Comparison of ENCODE assay signal across 38 cellular contexts in the genomic region with DNA sequence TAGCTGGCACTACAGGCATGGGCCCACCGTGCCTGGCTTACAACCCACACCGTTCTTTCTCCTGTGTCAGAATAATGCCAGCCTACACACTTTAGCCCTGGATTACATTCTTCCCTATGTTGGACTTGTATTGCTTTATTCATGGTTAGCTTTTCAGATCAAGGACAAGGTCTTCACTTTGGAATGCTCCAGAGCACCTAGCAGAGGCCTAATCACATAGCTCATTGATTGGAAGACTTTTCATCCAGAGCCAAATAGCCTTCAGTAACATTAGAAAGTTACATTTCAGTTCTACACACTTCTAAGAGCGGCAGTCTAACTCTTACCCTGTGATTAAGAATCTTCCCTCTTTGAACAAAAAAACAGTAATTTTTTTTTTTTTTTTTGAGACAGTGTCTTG.
"Had no signal": no experiment of that assay in that cellular context is flagged by ENCODE, and none has a peak within 500 bp of the region (broad histone marks: within the 10 kb centered on the region; RNA-seq: fewer than 3 reads in every experiment).

No MANE protein-coding gene starts in this region.

- H3K9me3 ChIP-seq: adrenal gland, ascending aorta, breast epithelium had no signal

- H3K4me3 Mint-ChIP-seq: activated naive CD4-positive, alpha-beta T cell treated with anti-CD3 and anti-CD28 coated beads for 36 hours; activated naive CD4-positive, alpha-beta T cell treated with anti-CD3 and anti-CD28 coated beads, Interleukin-2, amount 10 ng/mL, durations not matched to agents 7 days and 5 days; activated naive CD4-positive, alpha-beta T cell treated with anti-CD3 and anti-CD28 coated beads, Interleukin-2, amount 50 U/mL, for 24 hours; activated naive CD8-positive, alpha-beta T cell; activated naive CD8-positive, alpha-beta T cell treated with anti-CD3 and anti-CD28 coated beads, Interleukin-2, amount 10 ng/mL, durations not matched to agents 7 days and 5 days; activated T-cell treated with anti-CD3 and anti-CD28 coated beads, Interleukin-2, amount 50 U/mL, for 24 hours; activated T-cell treated with anti-CD3 and anti-CD28 coated beads, Interleukin-2, amount 50 U/mL, for 4 hours; activated T-cell treated with anti-CD3 and anti-CD28 coated beads, Interleukin-2, amount 50 U/mL, for 72 hours; activated T-helper 1 cell treated with anti-CD3 and anti-CD28 coated beads, Interleukin-12 subunit alpha, Interleukin-12 subunit beta, Interleukin-2, Interleukin-4 antibody, amounts not matched to agents 30 ng/mL and 10 ng/mL and 1 ng/mL, durations not matched to agents 14 hours and 24 hours and 36 hours; activated T-helper 17 cell treated with anti-CD3 and anti-CD28 coated beads, Interleukin-2, amount 50 U/mL, for 72 hours; brain; central memory CD8-positive, alpha-beta T cell had no signal

- H3K4me3 ChIP-seq: adrenal gland, ascending aorta, breast epithelium, cardiac muscle cell had no signal

- H3K9me3 Mint-ChIP-seq: activated naive CD4-positive, alpha-beta T cell treated with anti-CD3 and anti-CD28 coated beads for 36 hours; activated naive CD4-positive, alpha-beta T cell treated with anti-CD3 and anti-CD28 coated beads, Interleukin-2, amount 10 ng/mL, durations not matched to agents 7 days and 5 days; activated naive CD4-positive, alpha-beta T cell treated with anti-CD3 and anti-CD28 coated beads, Interleukin-2, amount 50 U/mL, for 24 hours; activated naive CD4-positive, alpha-beta T cell treated with anti-CD3 and anti-CD28 coated beads, Interleukin-2, amount 50 U/mL, for 72 hours; activated naive CD8-positive, alpha-beta T cell treated with anti-CD3 and anti-CD28 coated beads, Interleukin-2, amount 10 ng/mL, durations not matched to agents 7 days and 5 days; activated T-cell treated with anti-CD3 and anti-CD28 coated beads, Interleukin-2, amount 50 U/mL, for 24 hours; activated T-cell treated with anti-CD3 and anti-CD28 coated beads, Interleukin-2, amount 50 U/mL, for 4 hours; activated T-cell treated with anti-CD3 and anti-CD28 coated beads, Interleukin-2, amount 50 U/mL, for 72 hours; activated T-helper 1 cell treated with anti-CD3 and anti-CD28 coated beads, Interleukin-12 subunit alpha, Interleukin-12 subunit beta, Interleukin-2, Interleukin-4 antibody, amounts not matched to agents 30 ng/mL and 10 ng/mL and 1 ng/mL, durations not matched to agents 14 hours and 24 hours and 36 hours; activated T-helper 17 cell treated with anti-CD3 and anti-CD28 coated beads, Interleukin-2, amount 50 U/mL, for 72 hours; activated T-helper 2 cell treated with anti-CD3 and anti-CD28 coated beads, Interferon-gamma antibody, Interleukin-2, Interleukin-4, amounts not matched to agents 10 μg/mL and 5 μg/mL and 100 μg/mL, durations not matched to agents 14 hours and 24 hours and 36 hours; brain; central memory CD8-positive, alpha-beta T cell had no signal

- H3K4me1 ChIP-seq: adrenal gland, ascending aorta, breast epithelium had no signal

- H3K27ac Mint-ChIP-seq: activated naive CD4-positive, alpha-beta T cell treated with anti-CD3 and anti-CD28 coated beads for 36 hours; activated naive CD4-positive, alpha-beta T cell treated with anti-CD3 and anti-CD28 coated beads, Interleukin-2, amount 10 ng/mL, durations not matched to agents 7 days and 5 days; activated naive CD4-positive, alpha-beta T cell treated with anti-CD3 and anti-CD28 coated beads, Interleukin-2, amount 50 U/mL, for 24 hours; activated naive CD4-positive, alpha-beta T cell treated with anti-CD3 and anti-CD28 coated beads, Interleukin-2, amount 50 U/mL, for 72 hours; activated naive CD8-positive, alpha-beta T cell; activated naive CD8-positive, alpha-beta T cell treated with anti-CD3 and anti-CD28 coated beads, Interleukin-2, amount 10 ng/mL, durations not matched to agents 7 days and 5 days; activated T-cell treated with anti-CD3 and anti-CD28 coated beads, Interleukin-2, amount 50 U/mL, for 24 hours; activated T-cell treated with anti-CD3 and anti-CD28 coated beads, Interleukin-2, amount 50 U/mL, for 72 hours; activated T-helper 1 cell treated with anti-CD3 and anti-CD28 coated beads, Interleukin-12 subunit alpha, Interleukin-12 subunit beta, Interleukin-2, Interleukin-4 antibody, amounts not matched to agents 30 ng/mL and 10 ng/mL and 1 ng/mL, durations not matched to agents 14 hours and 24 hours and 36 hours; activated T-helper 17 cell treated with anti-CD3 and anti-CD28 coated beads, Interleukin-2, amount 50 U/mL, for 72 hours; activated T-helper 2 cell treated with anti-CD3 and anti-CD28 coated beads, Interferon-gamma antibody, Interleukin-2, Interleukin-4, amounts not matched to agents 10 μg/mL and 5 μg/mL and 100 μg/mL, durations not matched to agents 14 hours and 24 hours and 36 hours; brain had no signal

- DNase-seq: activated effector memory CD4-positive, alpha-beta T cell treated with anti-CD3 and anti-CD28 coated beads, Interleukin-2, amount 50 U/mL, for 16 hours; activated effector memory CD4-positive, alpha-beta T cell treated with Interleukin-2 at 50 U/mL for 16 hours; activated gamma-delta T cell; activated gamma-delta T cell treated with Interleukin-2 at 50 U/mL for 16 hours; activated naive CD4-positive, alpha-beta T cell; activated naive CD4-positive, alpha-beta T cell treated with anti-CD3 and anti-CD28 coated beads for 36 hours; activated naive CD4-positive, alpha-beta T cell treated with anti-CD3 and anti-CD28 coated beads, Interleukin-2, amount 10 ng/mL, durations not matched to agents 7 days and 5 days; activated naive CD4-positive, alpha-beta T cell treated with anti-CD3 and anti-CD28 coated beads, Interleukin-2, amount 50 U/mL, for 16 hours; activated naive CD4-positive, alpha-beta T cell treated with Interleukin-2 at 50 U/mL for 16 hours; activated naive CD8-positive, alpha-beta T cell treated with anti-CD3 and anti-CD28 coated beads, Interleukin-2, amount 10 ng/mL, durations not matched to agents 7 days and 5 days; activated T-cell treated with anti-CD3 and anti-CD28 coated beads for 4 hours; activated T-cell treated with anti-CD3 and anti-CD28 coated beads, Interleukin-2, amount 50 U/mL, for 1 hour; activated T-cell treated with anti-CD3 and anti-CD28 coated beads, Interleukin-2, amount 50 U/mL, for 24 hours; activated T-cell treated with anti-CD3 and anti-CD28 coated beads, Interleukin-2, amount 50 U/mL, for 4 hours; activated T-cell treated with anti-CD3 and anti-CD28 coated beads, Interleukin-2, amount 50 U/mL, for 48 hours; activated T-cell treated with anti-CD3 and anti-CD28 coated beads, Interleukin-2, amount 50 U/mL, for 72 hours; adrenal gland; amniotic stem cell; amygdala; anterior cingulate cortex; aorta; brain microvascular endothelial cell; caudate nucleus; central memory CD4-positive, alpha-beta T cell; cerebellar nuclear complex had no signal

- H3K36me3 Mint-ChIP-seq: activated naive CD4-positive, alpha-beta T cell treated with anti-CD3 and anti-CD28 coated beads, Interleukin-2, amount 10 ng/mL, durations not matched to agents 7 days and 5 days; activated naive CD4-positive, alpha-beta T cell treated with anti-CD3 and anti-CD28 coated beads, Interleukin-2, amount 50 U/mL, for 24 hours; activated naive CD4-positive, alpha-beta T cell treated with anti-CD3 and anti-CD28 coated beads, Interleukin-2, amount 50 U/mL, for 72 hours; activated naive CD8-positive, alpha-beta T cell; activated naive CD8-positive, alpha-beta T cell treated with anti-CD3 and anti-CD28 coated beads, Interleukin-2, amount 10 ng/mL, durations not matched to agents 7 days and 5 days; brain had no signal

- H3K27me3 Mint-ChIP-seq: activated naive CD4-positive, alpha-beta T cell treated with anti-CD3 and anti-CD28 coated beads, Interleukin-2, amount 50 U/mL, for 24 hours; activated naive CD8-positive, alpha-beta T cell; activated T-cell treated with anti-CD3 and anti-CD28 coated beads, Interleukin-2, amount 50 U/mL, for 24 hours; activated T-helper 17 cell treated with anti-CD3 and anti-CD28 coated beads, Interleukin-2, amount 50 U/mL, for 72 hours; central memory CD8-positive, alpha-beta T cell had no signal

- FAIRE-seq: astrocyte, bronchial epithelial cell had no signal

- H3K4me1 Mint-ChIP-seq: activated naive CD4-positive, alpha-beta T cell treated with anti-CD3 and anti-CD28 coated beads, Interleukin-2, amount 50 U/mL, for 24 hours; activated T-helper 17 cell treated with anti-CD3 and anti-CD28 coated beads, Interleukin-2, amount 50 U/mL, for 72 hours; brain; central memory CD8-positive, alpha-beta T cell had no signal

- H3K27ac ChIP-seq: adrenal gland, ascending aorta, brain microvascular endothelial cell, breast epithelium, cardiac muscle cell had no signal

- H3K27me3 ChIP-seq: adrenal gland, ascending aorta, brain microvascular endothelial cell, breast epithelium, cardiac muscle cell had no signal

- H3K36me3 ChIP-seq: adrenal gland, ascending aorta, brain microvascular endothelial cell, breast epithelium, cardiac muscle cell had no signal

- ATAC-seq: activated naive CD4-positive, alpha-beta T cell treated with anti-CD3 and anti-CD28 coated beads, Interleukin-2, amount 50 U/mL, for 72 hours; activated T-cell treated with anti-CD3 and anti-CD28 coated beads, Interleukin-2, amount 50 U/mL, for 4 hours; activated T-cell treated with anti-CD3 and anti-CD28 coated beads, Interleukin-2, amount 50 U/mL, for 72 hours; activated T-helper 17 cell treated with anti-CD3 and anti-CD28 coated beads, Interleukin-2, amount 50 U/mL, for 72 hours had no signal
